8 cellular contexts compared by ENCODE assay signal in the genomic region with DNA sequence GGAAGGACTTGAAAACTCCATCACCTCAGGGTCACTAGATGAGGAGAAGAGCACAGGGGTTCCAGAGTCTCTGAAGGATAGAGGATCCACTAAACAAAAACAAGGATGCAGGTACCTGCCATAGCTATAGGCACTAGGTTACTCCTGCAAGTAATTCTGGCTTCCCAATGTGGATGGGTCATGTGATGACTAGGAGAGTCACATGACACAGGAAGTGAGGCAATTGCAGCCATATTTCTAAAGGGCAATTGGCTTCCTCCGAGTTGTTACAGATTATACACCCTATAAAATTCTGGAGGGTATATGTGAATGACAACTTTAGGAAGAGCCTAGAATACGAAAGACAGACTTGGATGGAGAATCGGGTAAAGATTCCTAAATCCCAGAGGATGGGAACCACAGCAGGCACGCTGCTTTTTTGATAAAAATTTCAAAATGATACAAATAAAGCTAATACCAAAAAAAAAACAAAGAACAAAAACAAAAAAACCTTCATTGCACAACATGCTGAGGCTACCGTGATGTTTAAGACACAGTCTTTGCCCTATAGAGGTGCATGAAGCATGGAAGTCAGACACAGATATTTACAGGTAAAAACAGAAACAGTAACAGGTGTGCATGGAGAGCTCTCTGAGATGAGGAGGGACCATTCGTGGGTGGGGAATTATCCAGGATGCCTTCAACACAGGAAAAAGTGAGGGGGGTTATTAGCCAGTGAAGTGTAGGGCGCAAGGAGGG. TPM values are rescaled to one million over a fixed set of nuclear protein-coding genes. Genes with fewer than 3 reads are reported as not detected.
DNase-seq lines count a peak whose midpoint lies in the region; ATAC-seq and TF ChIP-seq lines count a peak whose summit lies in the region.

No MANE protein-coding gene starts in this region.

- no peaks in the 10 kb centered on the region for H3K9me2 ChIP-seq in GM23248 (ENCODE audit: insufficient read depth)
- no peaks in the 10 kb centered on the region for H3K9me2 ChIP-seq in PC-3 (replicated peaks; ENCODE audit: low read length)

- TF ChIP-seq CTCF in PC-3 (conservative IDR thresholded peaks at IDR 0.05; ENCODE audit: low read depth, low read length): no peak
- TF ChIP-seq CTCF in coronary artery (IDR thresholded peaks at IDR 0.05): no peak
- TF ChIP-seq CTCF in liver (IDR thresholded peaks at IDR 0.05; ENCODE audit: low read depth, low read length, missing input control): no peak
- no peak for TF ChIP-seq CTCF in transverse colon (IDR thresholded peaks at IDR 0.05)

- H3K9ac ChIP-seq in GM23248: peak overlapping the region; percentile 66
- H3K9ac ChIP-seq in PC-3 (ENCODE audit: low read length): no peak overlapping the region
- no peak overlapping the region for H3K9ac ChIP-seq in liver (ENCODE audit: low read depth in 1 of 2, low read length in 2 of 2)

- TF ChIP-seq EP300 in transverse colon (IDR thresholded peaks at IDR 0.05; ENCODE audit: low read depth): no peak

- DNase-seq in AG20443 (ENCODE audit: low spot score) (peak; percentile 52), GM23248 (peak; percentile 79), PC-3 (peak; percentile 35), coronary artery (ENCODE audit: low spot score) (no peak), transverse colon (peak; percentile 51), 8988T (no peak)
- no peak for DNase-seq in stimulated activated CD4-positive, alpha-beta T cell treated with anti-CD3 and anti-CD28 coated beads, Interleukin-4, amount 100 ng/mL, for 4 hours

- no peak for TF ChIP-seq POLR2A in transverse colon (IDR thresholded peaks at IDR 0.05)

- H3K4me1 ChIP-seq in GM23248 (ENCODE audit: insufficient read depth): peaks cover 2% of the 10 kb centered on the region; the same call in 1 of the 2 replicates
- H3K4me1 ChIP-seq in PC-3 (ENCODE audit: insufficient read depth, low read length): peaks cover 11% of the 10 kb centered on the region
- H3K4me1 ChIP-seq in liver (ENCODE audit: control insufficient read depth in 4 of 4, insufficient read depth in 4 of 4, low read length in 3 of 4): peaks cover 0 to 3% (median 1%) of the 10 kb centered on the region in 4 donors
- peaks cover 10 to 21% (median 18%) of the 10 kb centered on the region in 4 donors for H3K4me1 ChIP-seq in transverse colon

- in situ Hi-C loops in GM23248 (cut with MboI) (no loop called here), transverse colon (cut with MboI; ENCODE audit: low pct_ligation_motif_present in 1 of 4, low pct_unique_long_range_greater_than_20kb in 1 of 4, low sequenced_read_pairs in 3 of 4) (no loop called here)

- POLR2A ChIA-PET in PC-3 (lab: Charles Lee; ENCODE audit: unreplicated experiment): no interaction called here

- H3K4me2 ChIP-seq in GM23248 (ENCODE audit: unreplicated experiment) (peak overlapping the region; percentile 72), PC-3 (ENCODE audit: low read length) (no peak overlapping the region)

- H3K79me2 ChIP-seq in GM23248 (ENCODE audit: insufficient read depth): peaks cover 12% of the 10 kb centered on the region
- H3K79me2 ChIP-seq in PC-3 (ENCODE audit: low read length): peaks cover 3% of the 10 kb centered on the region; the same call in 1 of the 2 replicates

- WGBS in GM23248 (ENCODE audit: low coverage in 1 of 2, low lambda C conversion rate in 2 of 2, missing lambda C conversion rate in 2 of 2), 2 experiments: 18 to 21% methylated on average over 7 of the region's 7 CpGs
- WGBS in liver: 38% methylated on average over 7 of the region's 7 CpGs
- 51% methylated on average over 6 to 7 of the region's 7 CpGs for WGBS in transverse colon (ENCODE audit: low coverage in 1 of 2), 2 donors

- TF ChIP-seq RAD21 in liver (IDR thresholded peaks at IDR 0.05): no peak

- H3K9me3 ChIP-seq in GM23248 (ENCODE audit: low read depth): no peaks in the 10 kb centered on the region
- no peaks in the 10 kb centered on the region for H3K9me3 ChIP-seq in PC-3 (ENCODE audit: low read length)
- H3K9me3 ChIP-seq in liver (ENCODE audit: control insufficient read depth in 4 of 4, low read length in 3 of 4): no peaks in the 10 kb centered on the region
- H3K9me3 ChIP-seq in transverse colon: no peaks in the 10 kb centered on the region

- 0 out of 2 replicates have a peak overlapping the region, but pooled peaks have one; percentile 9 for H3K27ac ChIP-seq in GM23248
- H3K27ac ChIP-seq in PC-3 (ENCODE audit: low read length): no peak overlapping the region
- H3K27ac ChIP-seq in coronary artery: peak overlapping the region in 1 of 2 donors; percentile 23
- no peak overlapping the region for H3K27ac ChIP-seq in liver (ENCODE audit: low read depth in 1 of 2, low read length in 2 of 2)
- H3K27ac ChIP-seq in transverse colon: peak overlapping the region; percentile 72 to 86 (median 80)

- H3F3A ChIP-seq in GM23248 (ENCODE audit: insufficient read depth): peaks cover 11% of the 10 kb centered on the region
- H3F3A ChIP-seq in PC-3 (ENCODE audit: low read length, unreplicated experiment): no peaks in the 10 kb centered on the region

- peak overlapping the region; percentile 43 for H3K4me3 ChIP-seq in GM23248
- no peak overlapping the region for H3K4me3 ChIP-seq in PC-3 (ENCODE audit: low read length)
- H3K4me3 ChIP-seq in coronary artery: peak overlapping the region; percentile 51
- H3K4me3 ChIP-seq in liver (ENCODE audit: low read depth in 1 of 3, low read length in 3 of 3): peak overlapping the region in 1 of 3 donors; percentile 15
- H3K4me3 ChIP-seq in transverse colon: no peak overlapping the region

- H2AFZ ChIP-seq in GM23248 (peak overlapping the region; percentile 86), PC-3 (ENCODE audit: low read length) (no peak overlapping the region)

- no peak for ATAC-seq in PC-3

- H4K20me1 ChIP-seq in GM23248 (ENCODE audit: insufficient read depth): no peaks in the 10 kb centered on the region
- no peaks in the 10 kb centered on the region for H4K20me1 ChIP-seq in PC-3 (ENCODE audit: low read length)

- H3K36me3 ChIP-seq in GM23248 (ENCODE audit: low read depth) (no peaks in the 10 kb centered on the region), PC-3 (ENCODE audit: low read depth, low read length) (no peaks in the 10 kb centered on the region), liver (ENCODE audit: control insufficient read depth in 4 of 4, insufficient read depth in 3 of 4, low read depth in 1 of 4, low read length in 3 of 4) (no peaks in the 10 kb centered on the region), transverse colon (no peaks in the 10 kb centered on the region)

- intact Hi-C loops in PC-3 (cut with micrococcal nuclease) (no loop called here), transverse colon (cut with DNase I; ENCODE audit: low total_unique reads) (no loop called here)

- CTCF ChIA-PET in PC-3 (lab: Charles Lee): no interaction called here

- H3K27me3 ChIP-seq in GM23248 (replicated peaks; ENCODE audit: insufficient read depth) (no peaks in the 10 kb centered on the region), PC-3 (ENCODE audit: low read length) (no peaks in the 10 kb centered on the region), liver (ENCODE audit: control insufficient read depth in 4 of 4, insufficient read depth in 4 of 4, low read length in 3 of 4) (no peaks in the 10 kb centered on the region), transverse colon (no peaks in the 10 kb centered on the region)

- BruUV-seq in PC-3 (replicated peaks; lab: Mats Ljungman, UMichigan): no TSS peak

TF ChIP-seq in liver, 16 proteins besides CTCF, POLR2A, EP300 and RAD21 (continues in another document):
- TF ChIP-seq RXRA (IDR thresholded peaks at IDR 0.05) (no peak), FOXA1 (IDR thresholded peaks at IDR 0.05) (no peak)

RNA-seq across cellular contexts. Expression of a gene that starts 10.5 kb away (rescaled TPM):
- total RNA-seq in GM23248 (2014; rRNA removed; shearing (Covaris generic)): 39.6 and 61.4 TPM in 2 replicates
- polyA plus RNA-seq in GM23248 (2016; fragmentation: Nextera tagmentation; extraction: Ambion mirVana): 69.2 and 78.6 TPM in 2 replicates
- 141 and 152 TPM in 2 replicates for total RNA-seq in PC-3 (2014; rRNA removed)
- 10 to 100 TPM; 19.6 to 26.4 TPM for total RNA-seq in liver
- polyA plus RNA-seq in liver: 10 to 100 TPM; 30.5 to 38.4 TPM
- total RNA-seq in transverse colon: 10 to 100 TPM; 24.3 to 64.0 (median 46.0) TPM

RNA-seq across cellular contexts. Expression of a gene that starts 11.3 kb away (rescaled TPM):
- 20.6 and 21.4 TPM in 2 replicates for total RNA-seq in GM23248 (2014; rRNA removed; shearing (Covaris generic))
- polyA plus RNA-seq in GM23248 (2016; fragmentation: Nextera tagmentation; extraction: Ambion mirVana) (14.9 and 16.6 TPM in 2 replicates), liver (1 to 10 TPM; 3.1 to 4.3 TPM)
- total RNA-seq in PC-3 (2014; rRNA removed) (12.0 and 13.0 TPM in 2 replicates), liver (1 to 10 TPM; 4.0 to 6.9 TPM), transverse colon (10 to 100 TPM; 19.2 to 37.8 (median 27.0) TPM)

RNA-seq across cellular contexts. Expression of a gene that starts 36.3 kb away (rescaled TPM):
- total RNA-seq in GM23248 (2014; rRNA removed; shearing (Covaris generic)): 6.4 and 8.0 TPM in 2 replicates
- polyA plus RNA-seq in GM23248 (2016; fragmentation: Nextera tagmentation; extraction: Ambion mirVana) (8.0 TPM in 2 replicates), liver (1 to 10 TPM; 2.8 to 7.9 TPM)
- total RNA-seq in PC-3 (2014; rRNA removed) (30.9 and 54.7 TPM in 2 replicates), liver (1 to 10 TPM; 3.3 to 3.8 TPM), transverse colon (10 to 100 TPM in 3 of 4 donors, 1 to 10 TPM in 1; 9.0 to 21.9 (median 15.7) TPM)

RNA-seq across cellular contexts. Expression of a gene that starts 43.1 kb away (rescaled TPM):
- 53.6 and 80.5 TPM in 2 replicates for total RNA-seq in GM23248 (2014; rRNA removed; shearing (Covaris generic))
- polyA plus RNA-seq in GM23248 (2016; fragmentation: Nextera tagmentation; extraction: Ambion mirVana) (135 and 141 TPM in 2 replicates), liver (10 to 100 TPM; 40.7 to 47.0 TPM)
- total RNA-seq in PC-3 (2014; rRNA removed) (218 and 219 TPM in 2 replicates), liver (10 to 100 TPM; 14.9 to 22.7 TPM), transverse colon (10 to 100 TPM in 3 of 4 donors, 1 to 10 TPM in 1; 7.8 to 61.3 (median 35.2) TPM)

RNA-seq across cellular contexts. Expression of a gene that starts 45.4 kb away (rescaled TPM):
- total RNA-seq in GM23248 (2014; rRNA removed; shearing (Covaris generic)): 3.4 TPM in 2 replicates
- 1.6 and 2.1 TPM in 2 replicates for polyA plus RNA-seq in GM23248 (2016; fragmentation: Nextera tagmentation; extraction: Ambion mirVana)
- total RNA-seq in PC-3 (2014; rRNA removed): 4.1 and 5.4 TPM in 2 replicates
- total RNA-seq in liver: under 1 TPM; 0.14 to 0.17 TPM
- under 1 TPM; 0.07 to 0.11 TPM for polyA plus RNA-seq in liver
- under 1 TPM in 2 of 4 donors, not detected in 2; 0.41 to 0.48 TPM for total RNA-seq in transverse colon

Comparison
In these comparisons a context has a peak if more than half of its experiments do, and no peak if none do; other contexts are left out.
1. DNase-seq: peak in AG20443 (single experiment), GM23248 (single experiment), PC-3 (single experiment) and transverse colon (single experiment); none in coronary artery (single experiment), 8988T (single experiment) and stimulated activated CD4-positive, alpha-beta T cell treated with anti-CD3 and anti-CD28 coated beads, Interleukin-4, amount 100 ng/mL, for 4 hours (0 of 2).
2. H3K27ac ChIP-seq: peak in GM23248 (single experiment) and transverse colon (4 of 4); none in PC-3 (single experiment) and liver (0 of 2).
3. H3K4me3 ChIP-seq: peak in GM23248 (single experiment) and coronary artery (single experiment); none in PC-3 (single experiment) and transverse colon (0 of 4).